Comparison of ENCODE assay signal across 19 cellular contexts in the genomic region with DNA sequence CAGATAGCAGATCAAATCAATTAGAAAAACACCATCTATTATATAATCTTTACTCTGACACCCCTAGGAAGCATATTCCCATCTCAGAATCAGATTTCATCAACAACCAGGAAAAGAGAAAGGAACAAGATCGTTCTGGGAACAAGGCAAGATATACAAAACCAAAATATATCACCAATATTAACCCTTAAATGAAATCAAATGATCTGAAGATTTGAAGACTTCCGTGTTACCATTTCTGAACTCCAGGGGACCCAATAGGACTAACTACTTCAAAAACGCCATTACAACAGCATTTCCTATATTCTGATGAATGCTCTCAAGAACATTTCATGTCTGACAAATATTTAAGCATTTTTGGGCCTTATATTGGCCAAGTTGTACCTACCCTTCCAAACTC.
A peak's percentile ranks its signal among the peaks of the same experiment; 100 is the strongest.
DNase-seq lines count a peak whose midpoint lies in the region; ATAC-seq and TF ChIP-seq lines count a peak whose summit lies in the region.
"Had no signal": no experiment of that assay in that cellular context is flagged by ENCODE, and none has a peak within 500 bp of the region (broad histone marks: within the 10 kb centered on the region; RNA-seq: fewer than 3 reads in every experiment).

No MANE protein-coding gene starts in this region.

- H3K4me1 Mint-ChIP-seq in GM23338: peaks cover 42% of the 10 kb centered on the region
- peaks cover 25% of the 10 kb centered on the region for H3K4me1 Mint-ChIP-seq in brain
- H3K4me1 Mint-ChIP-seq: B cell; CD4-positive, CD25-positive, alpha-beta regulatory T cell had no signal

- H3K36me3 Mint-ChIP-seq in GM23338 (ENCODE audit: low read depth) (peaks cover 5% of the 10 kb centered on the region; the same call in 2 of the 3 replicates), brain (no peaks in the 10 kb centered on the region)
- H3K36me3 Mint-ChIP-seq: CD4-positive, CD25-positive, alpha-beta regulatory T cell; CD8-positive, alpha-beta T cell had no signal

- 0 out of 2 replicates have a peak overlapping the region, but pooled peaks have one; percentile 1 for H2AFZ ChIP-seq in GM23338
- H2AFZ ChIP-seq: GM23248 had no signal

- H3F3A ChIP-seq in GM23338 (replicated peaks; ENCODE audit: low read depth): 0 out of 2 replicates have a peak, but pooled peaks cover 5% of the 10 kb centered on the region

- H3K4me2 ChIP-seq in GM23338: peak overlapping the region; percentile 61
- H3K4me2 ChIP-seq: BLaER1 had no signal

- ATAC-seq in GM23338: no peak
- ATAC-seq in GM19395 (IDR thresholded peaks at IDR 0.05; ENCODE audit: unreplicated experiment): no peak
- no peak for ATAC-seq in HG02571 (IDR thresholded peaks at IDR 0.05; ENCODE audit: unreplicated experiment)
- ATAC-seq: CD8-positive, alpha-beta T cell; GM12878 had no signal

- no peaks in the 10 kb centered on the region for H3K79me2 ChIP-seq in GM23338 (replicated peaks; ENCODE audit: insufficient read depth)

- DNase-seq in GM23338 (ENCODE audit: low spot score): no peak
- no peak for DNase-seq in HT-29 (ENCODE audit: low spot score)
- DNase-seq: Caco-2; CD4-positive, CD25-positive, alpha-beta regulatory T cell; CD8-positive, alpha-beta T cell; DMS153; DND-41; GM23248; HFFc6 had no signal

- H3K9ac ChIP-seq in iPS-18a (ENCODE audit: low read length): no peak overlapping the region
- H3K9ac ChIP-seq: BLaER1, GM23248 had no signal

- TF ChIP-seq CTCF in GM23338 (conservative IDR thresholded peaks at IDR 0.05; ENCODE audit: low read depth in 2 of 2) (0 out of 4 replicates have a peak, but pooled peaks of 1 of the 2 experiments have one; percentile 12), brain (conservative IDR thresholded peaks at IDR 0.05) (peak in 1 of 2 experiments; percentile 37)

- H3K4me3 ChIP-seq in GM23338: no peak overlapping the region
- H3K4me3 ChIP-seq in iPS-18a (ENCODE audit: low read length): peak overlapping the region; percentile 28
- H3K4me3 ChIP-seq: BLaER1, GM12878, GM23248, HAP-1 had no signal

- H3K27me3 ChIP-seq in GM23338 (ENCODE audit: insufficient read depth): no peaks in the 10 kb centered on the region
- no peaks in the 10 kb centered on the region for H3K27me3 ChIP-seq in iPS-18a (ENCODE audit: control insufficient read depth, insufficient read depth, low read length)
- H3K27me3 ChIP-seq: BLaER1 had no signal

- no peaks in the 10 kb centered on the region for H3K27me3 Mint-ChIP-seq in GM23338 (ENCODE audit: insufficient read depth, low read depth, poor library complexity)
- peaks cover 8% of the 10 kb centered on the region for H3K27me3 Mint-ChIP-seq in brain
- H3K27me3 Mint-ChIP-seq: CD4-positive, CD25-positive, alpha-beta regulatory T cell had no signal

- H3K9me2 ChIP-seq in GM23338 (ENCODE audit: insufficient read depth): peaks cover 5% of the 10 kb centered on the region

- H3K36me3 ChIP-seq in GM23338 (ENCODE audit: insufficient read depth) (no peaks in the 10 kb centered on the region), iPS-18a (ENCODE audit: control insufficient read depth, low read depth, low read length) (no peaks in the 10 kb centered on the region)
- H3K36me3 ChIP-seq: BLaER1, HAP-1 had no signal

- H3K4me1 ChIP-seq in GM23338 (ENCODE audit: insufficient read depth): peaks cover 35% of the 10 kb centered on the region
- H3K4me1 ChIP-seq in iPS-18a (ENCODE audit: control insufficient read depth, low read depth, low read length): peaks cover 18% of the 10 kb centered on the region
- H3K4me1 ChIP-seq: Caco-2, HAP-1 had no signal

- H3K27ac Mint-ChIP-seq in GM23338 (0 out of 2 replicates have a peak overlapping the region, but pooled peaks have one; percentile 47), brain (peak overlapping the region in 1 of 5 experiments; percentile 67)
- H3K27ac Mint-ChIP-seq: B cell; CD4-positive, CD25-positive, alpha-beta regulatory T cell; CD8-positive, alpha-beta T cell; HFFc6 had no signal

- no peaks in the 10 kb centered on the region for H4K20me1 ChIP-seq in GM23338 (replicated peaks; ENCODE audit: insufficient read depth)
- H4K20me1 ChIP-seq: BLaER1 had no signal

- no peak overlapping the region for H3K4me3 Mint-ChIP-seq in GM23338
- H3K4me3 Mint-ChIP-seq in brain: peak overlapping the region in 3 of 5 experiments; percentile 5 to 76 (median 29)
- H3K4me3 Mint-ChIP-seq: B cell; CD4-positive, CD25-positive, alpha-beta regulatory T cell; CD8-positive, alpha-beta T cell; HFFc6 had no signal

- H3K27ac ChIP-seq in GM23338 (ENCODE audit: low read depth) (no peak overlapping the region), iPS-18a (ENCODE audit: low read length) (no peak overlapping the region)
- H3K27ac ChIP-seq: 22Rv1, BLaER1, C4-2B, GM23248 had no signal

- peaks cover 8% of the 10 kb centered on the region; the same call in 2 of the 3 replicates for H3K9me3 Mint-ChIP-seq in GM23338
- peaks cover 5 to 19% (median 8%) of the 10 kb centered on the region in 5 experiments for H3K9me3 Mint-ChIP-seq in brain

- no peaks in the 10 kb centered on the region for H3K9me3 ChIP-seq in iPS-18a (ENCODE audit: control insufficient read depth, low read depth, low read length)
- H3K9me3 ChIP-seq: BLaER1, HAP-1 had no signal

TF ChIP-seq in GM23338, 12 proteins besides CTCF, POLR2A, EP300 and RAD21 (continues in another document):
- TF ChIP-seq REST (IDR thresholded peaks at IDR 0.05; ENCODE audit: unreplicated experiment): no peak
- no peak for TF ChIP-seq ZNF114 (CRISPR knock-in tag; IDR thresholded peaks at IDR 0.05)
- TF ChIP-seq POLR2AphosphoS5 (IDR thresholded peaks at IDR 0.05; ENCODE audit: low read depth): no peak
- no peak for TF ChIP-seq NANOG (IDR thresholded peaks at IDR 0.05; ENCODE audit: borderline replicate concordance)
- TF ChIP-seq EZH2phosphoT487 (IDR thresholded peaks at IDR 0.05; ENCODE audit: unreplicated experiment): no peak
- TF ChIP-seq JUNB (IDR thresholded peaks at IDR 0.05; ENCODE audit: unreplicated experiment): no peak
- no peak for TF ChIP-seq CREB1 (CRISPR knock-in tag; IDR thresholded peaks at IDR 0.05; ENCODE audit: low read depth)
- TF ChIP-seq, protein P1, sequence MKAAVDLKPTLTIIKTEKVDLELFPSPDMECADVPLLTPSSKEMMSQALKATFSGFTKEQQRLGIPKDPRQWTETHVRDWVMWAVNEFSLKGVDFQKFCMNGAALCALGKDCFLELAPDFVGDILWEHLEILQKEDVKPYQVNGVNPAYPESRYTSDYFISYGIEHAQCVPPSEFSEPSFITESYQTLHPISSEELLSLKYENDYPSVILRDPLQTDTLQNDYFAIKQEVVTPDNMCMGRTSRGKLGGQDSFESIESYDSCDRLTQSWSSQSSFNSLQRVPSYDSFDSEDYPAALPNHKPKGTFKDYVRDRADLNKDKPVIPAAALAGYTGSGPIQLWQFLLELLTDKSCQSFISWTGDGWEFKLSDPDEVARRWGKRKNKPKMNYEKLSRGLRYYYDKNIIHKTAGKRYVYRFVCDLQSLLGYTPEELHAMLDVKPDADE (IDR thresholded peaks at IDR 0.05): no peak
- no peak for TF ChIP-seq ZNF331 (CRISPR knock-in tag; IDR thresholded peaks at IDR 0.05; ENCODE audit: low read depth)
- TF ChIP-seq EZH2 (IDR thresholded peaks at IDR 0.05; ENCODE audit: low read depth, unreplicated experiment): no peak
- TF ChIP-seq STAT1 (IDR thresholded peaks at IDR 0.05; ENCODE audit: unreplicated experiment): no peak
